Comparison of ENCODE assay signal across 19 cellular contexts in genomic region chr3:57421336-57421735, GRCh38.
DNase-seq lines count a peak whose midpoint lies in the region; ATAC-seq, FAIRE-seq and TF ChIP-seq lines count a peak whose summit lies in the region.
"Had no signal": no experiment of that assay in that cellular context is flagged by ENCODE, and none has a peak within 500 bp of the region (broad histone marks: within the 10 kb centered on the region; RNA-seq: fewer than 3 reads in every experiment).

No MANE protein-coding gene starts in this region.

- no peak for FAIRE-seq in kidney (lab: Jason Lieb, UNC)
- FAIRE-seq: D721Med, GM12892, GM19239 had no signal

- no peak overlapping the region for H3K4me3 ChIP-seq in GM23248
- no peak overlapping the region for H3K4me3 ChIP-seq in fibroblast of the aortic adventitia (ENCODE audit: low read depth, low read length)
- no peak overlapping the region for H3K4me3 ChIP-seq in kidney (ENCODE audit: low read length in 2 of 2)
- no peak overlapping the region for H3K4me3 ChIP-seq in body of pancreas

- WGBS in GM23248 (ENCODE audit: low coverage in 1 of 2, low lambda C conversion rate in 2 of 2, missing lambda C conversion rate in 2 of 2), 2 experiments: 83 to 85% methylated on average over 5 of the region's 5 CpGs
- WGBS in body of pancreas, 2 donors: 55 to 62% methylated on average over 5 of the region's 5 CpGs

- no peak overlapping the region for H3K9ac ChIP-seq in GM23248
- no peak overlapping the region for H3K9ac ChIP-seq in kidney (ENCODE audit: low read length in 2 of 2)

- in situ Hi-C loops in GM23248 (cut with MboI): no loop called here

- DNase-seq in GM23248 (peak; percentile 4), amniotic epithelial cell (ENCODE audit: low read depth) (peak; percentile 37), fibroblast of the aortic adventitia (ENCODE audit: low read depth) (peak; percentile 61), iPS-NIHi11 (ENCODE audit: low spot score) (no peak), kidney (no peak), body of pancreas (no peak)
- DNase-seq: BE2C; CD4-positive, alpha-beta memory T cell; DMS153; DMS79 treated with DMSO at 0.1 percent for 48 hours; EL; GDM1; HCEC 1CT; IMR-90 had no signal

- peaks cover 14% of the 10 kb centered on the region; the same call in 1 of the 2 replicates for H3K27me3 ChIP-seq in GM23248 (replicated peaks; ENCODE audit: insufficient read depth)
- no peaks in the 10 kb centered on the region for H3K27me3 ChIP-seq in body of pancreas
- H3K27me3 ChIP-seq: BE2C had no signal

- no peaks in the 10 kb centered on the region for H3F3A ChIP-seq in GM23248 (ENCODE audit: insufficient read depth)

- H3K27ac ChIP-seq in GM23248: no peak overlapping the region
- no peak overlapping the region for H3K27ac ChIP-seq in kidney (ENCODE audit: low read depth in 2 of 2, low read length in 2 of 2)
- no peak overlapping the region for H3K27ac ChIP-seq in body of pancreas
- H3K27ac ChIP-seq: C4-2B had no signal

- no peaks in the 10 kb centered on the region for H3K79me2 ChIP-seq in GM23248 (ENCODE audit: insufficient read depth)

- no peaks in the 10 kb centered on the region for H3K9me2 ChIP-seq in GM23248 (ENCODE audit: insufficient read depth)

- intact Hi-C loops in kidney (cut with DNase I): no loop called here
- intact Hi-C loops in body of pancreas (cut with DNase I): no loop called here

- H2AFZ ChIP-seq in GM23248: no peak overlapping the region

- H3K36me3 ChIP-seq in GM23248 (ENCODE audit: low read depth): no peaks in the 10 kb centered on the region
- H3K36me3 ChIP-seq in kidney (ENCODE audit: control insufficient read depth in 1 of 2, insufficient read depth in 2 of 2, low read length in 2 of 2): no peaks in the 10 kb centered on the region
- H3K36me3 ChIP-seq in body of pancreas (replicated peaks in 1 of 2; ENCODE audit: insufficient read depth in 1 of 2, low read depth in 2 of 2): no peaks in the 10 kb centered on the region
- H3K36me3 ChIP-seq: BE2C had no signal

- ATAC-seq in body of pancreas (no peak), esophagus mucosa (no peak)

- no peak for TF ChIP-seq POLR2A in body of pancreas (IDR thresholded peaks at IDR 0.05)

- H3K4me2 ChIP-seq in GM23248 (ENCODE audit: unreplicated experiment): no peak overlapping the region

- TF ChIP-seq CTCF in fibroblast of the aortic adventitia (IDR thresholded peaks at IDR 0.05; ENCODE audit: insufficient read depth, low read length) (no peak), kidney (IDR thresholded peaks at IDR 0.05; ENCODE audit: borderline replicate concordance, extremely low read depth, insufficient read depth) (no peak), body of pancreas (IDR thresholded peaks at IDR 0.05) (no peak)

- H3K4me1 ChIP-seq in GM23248 (ENCODE audit: insufficient read depth) (no peaks in the 10 kb centered on the region), kidney (ENCODE audit: control insufficient read depth in 1 of 2, insufficient read depth in 1 of 2, low read depth in 1 of 2, low read length in 2 of 2) (no peaks in the 10 kb centered on the region), body of pancreas (no peaks in the 10 kb centered on the region)
- H3K4me1 ChIP-seq: BE2C had no signal

- no peaks in the 10 kb centered on the region for H3K9me3 ChIP-seq in GM23248 (ENCODE audit: low read depth)
- no peaks in the 10 kb centered on the region for H3K9me3 ChIP-seq in kidney (ENCODE audit: control insufficient read depth in 1 of 2, low read length in 2 of 2)
- no peaks in the 10 kb centered on the region for H3K9me3 ChIP-seq in body of pancreas
- H3K9me3 ChIP-seq: BE2C had no signal

- H4K20me1 ChIP-seq in GM23248 (ENCODE audit: insufficient read depth): no peaks in the 10 kb centered on the region

Comparison
In these comparisons a context has a peak if more than half of its experiments do, and no peak if none do; other contexts are left out.
1. DNase-seq: peak in GM23248 (single experiment), amniotic epithelial cell (single experiment) and fibroblast of the aortic adventitia (single experiment); none in iPS-NIHi11 (single experiment), kidney (single experiment) and body of pancreas (0 of 4).